8 cellular contexts compared by ENCODE assay signal in genomic region chr1:183180634-183181056, GRCh38. TPM values are rescaled to one million over a fixed set of nuclear protein-coding genes. Genes with fewer than 3 reads are reported as not detected.
DNase-seq lines count a peak whose midpoint lies in the region; ATAC-seq and TF ChIP-seq lines count a peak whose summit lies in the region.

No MANE protein-coding gene starts in this region.

- no peaks in the 10 kb centered on the region for H3K9me3 ChIP-seq in muscle layer of duodenum (ENCODE audit: control insufficient read depth in 1 of 2, low read length in 2 of 2)

- H3K4me3 ChIP-seq in muscle layer of duodenum (ENCODE audit: low read depth in 1 of 2, low read length in 2 of 2), result no peak overlapping the region

- H3K36me3 ChIP-seq in muscle layer of duodenum (ENCODE audit: control insufficient read depth in 1 of 2, insufficient read depth in 2 of 2, low read length in 2 of 2), result peaks cover 0 to 9% of the 10 kb centered on the region in 2 donors

- H3K27ac ChIP-seq in muscle layer of duodenum (ENCODE audit: low read length), result peak overlapping the region; percentile 35

- H3K36me3 Mint-ChIP-seq in activated CD8-positive, alpha-beta T cell treated with anti-CD3 and anti-CD28 coated beads for 36 hours (ENCODE audit: low read depth), result no peaks in the 10 kb centered on the region
- H3K36me3 Mint-ChIP-seq in activated CD8-positive, alpha-beta T cell treated with anti-CD3 and anti-CD28 coated beads, Interleukin-2, amount 10 ng/mL, durations not matched to agents 7 days and 5 days (ENCODE audit: low read depth), result no peaks in the 10 kb centered on the region
- H3K36me3 Mint-ChIP-seq in chondrocyte (ENCODE audit: low read depth), result no peaks in the 10 kb centered on the region

- TF ChIP-seq CTCF in activated CD8-positive, alpha-beta T cell treated with anti-CD3 and anti-CD28 coated beads for 36 hours (IDR thresholded peaks at IDR 0.05), result no peak
- TF ChIP-seq CTCF in chondrocyte (IDR thresholded peaks at IDR 0.05), result no peak

- no peaks in the 10 kb centered on the region for H3K9me3 Mint-ChIP-seq in activated CD8-positive, alpha-beta T cell treated with anti-CD3 and anti-CD28 coated beads for 36 hours
- no peaks in the 10 kb centered on the region for H3K9me3 Mint-ChIP-seq in activated CD8-positive, alpha-beta T cell treated with anti-CD3 and anti-CD28 coated beads, Interleukin-2, amount 10 ng/mL, durations not matched to agents 7 days and 5 days (ENCODE audit: insufficient read depth)
- no peaks in the 10 kb centered on the region for H3K9me3 Mint-ChIP-seq in chondrocyte (ENCODE audit: low read depth)

- DNase-seq in activated CD8-positive, alpha-beta T cell treated with anti-CD3 and anti-CD28 coated beads for 36 hours, result peak; percentile 13
- DNase-seq in activated CD8-positive, alpha-beta T cell treated with anti-CD3 and anti-CD28 coated beads, Interleukin-2, amount 10 ng/mL, durations not matched to agents 7 days and 5 days, result no peak
- DNase-seq in chondrocyte (ENCODE audit: low spot score) (no peak), NCI-H1930 (lab: John Stamatoyannopoulos, UW) (no peak), pons (ENCODE audit: low spot score) (no peak), NCI-H345 (lab: John Stamatoyannopoulos, UW) (no peak)

- H3K4me1 ChIP-seq in muscle layer of duodenum (ENCODE audit: control insufficient read depth in 1 of 2, insufficient read depth in 2 of 2, low read length in 2 of 2), result peaks cover 0 to 10% of the 10 kb centered on the region in 2 donors

- no peaks in the 10 kb centered on the region for H3K27me3 Mint-ChIP-seq in activated CD8-positive, alpha-beta T cell treated with anti-CD3 and anti-CD28 coated beads for 36 hours
- peaks cover 2% of the 10 kb centered on the region for H3K27me3 Mint-ChIP-seq in activated CD8-positive, alpha-beta T cell treated with anti-CD3 and anti-CD28 coated beads, Interleukin-2, amount 10 ng/mL, durations not matched to agents 7 days and 5 days (ENCODE audit: low read depth)
- no peaks in the 10 kb centered on the region for H3K27me3 Mint-ChIP-seq in chondrocyte (ENCODE audit: low read depth)

- peaks cover 8% of the 10 kb centered on the region for H3K4me1 Mint-ChIP-seq in activated CD8-positive, alpha-beta T cell treated with anti-CD3 and anti-CD28 coated beads for 36 hours (ENCODE audit: low read depth)
- H3K4me1 Mint-ChIP-seq in activated CD8-positive, alpha-beta T cell treated with anti-CD3 and anti-CD28 coated beads, Interleukin-2, amount 10 ng/mL, durations not matched to agents 7 days and 5 days (ENCODE audit: low read depth), result peaks cover 6% of the 10 kb centered on the region
- peaks cover 54% of the 10 kb centered on the region for H3K4me1 Mint-ChIP-seq in chondrocyte (ENCODE audit: low read depth)

- no peak overlapping the region for H3K27ac Mint-ChIP-seq in activated CD8-positive, alpha-beta T cell treated with anti-CD3 and anti-CD28 coated beads for 36 hours
- H3K27ac Mint-ChIP-seq in activated CD8-positive, alpha-beta T cell treated with anti-CD3 and anti-CD28 coated beads, Interleukin-2, amount 10 ng/mL, durations not matched to agents 7 days and 5 days, result no peak overlapping the region
- peak overlapping the region; percentile 93 for H3K27ac Mint-ChIP-seq in chondrocyte (ENCODE audit: unreplicated experiment)

- CTCF ChIA-PET in activated CD8-positive, alpha-beta T cell treated with anti-CD3 and anti-CD28 coated beads for 36 hours (lab: Charles Lee), result no interaction called here
- CTCF ChIA-PET in activated CD8-positive, alpha-beta T cell treated with anti-CD3 and anti-CD28 coated beads, Interleukin-2, amount 10 ng/mL, durations not matched to agents 7 days and 5 days (lab: Charles Lee), result no interaction called here

- H3K27me3 ChIP-seq in muscle layer of duodenum (ENCODE audit: low read depth, low read length), result no peaks in the 10 kb centered on the region

- no peak for ATAC-seq in activated CD8-positive, alpha-beta T cell treated with anti-CD3 and anti-CD28 coated beads for 36 hours
- ATAC-seq in activated CD8-positive, alpha-beta T cell treated with anti-CD3 and anti-CD28 coated beads, Interleukin-2, amount 10 ng/mL, durations not matched to agents 7 days and 5 days, result no peak
- peak; percentile 74 for ATAC-seq in HG03571 (IDR thresholded peaks at IDR 0.05; ENCODE audit: unreplicated experiment)

- intact Hi-C loops in activated CD8-positive, alpha-beta T cell treated with anti-CD3 and anti-CD28 coated beads for 36 hours (cut with micrococcal nuclease), result no loop called here

- POLR2A ChIA-PET in activated CD8-positive, alpha-beta T cell treated with anti-CD3 and anti-CD28 coated beads for 36 hours (lab: Charles Lee), result no interaction called here
- POLR2A ChIA-PET in activated CD8-positive, alpha-beta T cell treated with anti-CD3 and anti-CD28 coated beads, Interleukin-2, amount 10 ng/mL, durations not matched to agents 7 days and 5 days (lab: Charles Lee), result no interaction called here

- H3K4me3 Mint-ChIP-seq in activated CD8-positive, alpha-beta T cell treated with anti-CD3 and anti-CD28 coated beads for 36 hours, result no peak overlapping the region
- H3K4me3 Mint-ChIP-seq in activated CD8-positive, alpha-beta T cell treated with anti-CD3 and anti-CD28 coated beads, Interleukin-2, amount 10 ng/mL, durations not matched to agents 7 days and 5 days, result no peak overlapping the region
- peak overlapping the region; percentile 43 for H3K4me3 Mint-ChIP-seq in chondrocyte (ENCODE audit: unreplicated experiment)

RNA-seq across cellular contexts. Expression of gene LAMC2, which starts 5.4 kb away (rescaled TPM):
- not detected for total RNA-seq in activated CD8-positive, alpha-beta T cell treated with anti-CD3 and anti-CD28 coated beads for 36 hours
- not detected for total RNA-seq in activated CD8-positive, alpha-beta T cell treated with anti-CD3 and anti-CD28 coated beads, Interleukin-2, amount 10 ng/mL, durations not matched to agents 7 days and 5 days
- total RNA-seq in chondrocyte, result 13.8 to 20.1 TPM (median 14.5 TPM) in 3 replicates

Comparison
In these comparisons a context has a peak if more than half of its experiments do, and no peak if none do; other contexts are left out.
1. RNA of gene LAMC2, which starts 5.4 kb away (total RNA-seq): 13.8 to 20.1 TPM in chondrocyte; not detected in activated CD8-positive, alpha-beta T cell treated with anti-CD3 and anti-CD28 coated beads, Interleukin-2, amount 10 ng/mL, durations not matched to agents 7 days and 5 days and not detected in activated CD8-positive, alpha-beta T cell treated with anti-CD3 and anti-CD28 coated beads for 36 hours; every median in the first group is over 10 times any median in the second.